ENCODE assay signal across 8 cellular contexts in genomic region chr6:31271641-31272357, GRCh38. TPM values are rescaled to one million over a fixed set of nuclear protein-coding genes. Genes with fewer than 3 reads are reported as not detected.
A peak's percentile ranks its signal among the peaks of the same experiment; 100 is the strongest.
DNase-seq lines count a peak whose midpoint lies in the region; ATAC-seq, FAIRE-seq and TF ChIP-seq lines count a peak whose summit lies in the region.

TSS of gene HLA-C (minus strand) at chr6:31272092. CDS start at chr6:31272071, 21 bp downstream.

- peak within 1 kb of the TSS; percentile 66 to 78 for H3K4me3 ChIP-seq in kidney (ENCODE audit: low read length in 2 of 2)

- DNase-seq in AG08395 (ENCODE audit: low spot score): peak; percentile 98
- DNase-seq in NCI-H226: peak; percentile 95
- peak; percentile 89 for DNase-seq in activated CD4-positive, alpha-beta T cell treated with anti-CD3 and anti-CD28 coated beads for 1 hour
- DNase-seq in cerebellum (ENCODE audit: low spot score): peak; percentile 90
- DNase-seq in kidney: peak; percentile 97
- DNase-seq in stimulated activated CD4-positive, alpha-beta T cell treated with anti-CD3 and anti-CD28 coated beads, Interleukin-15, amount 100 ng/mL, for 1 hour (ENCODE audit: low read depth in 1 of 2, low spot score in 1 of 2): peak; percentile 67 to 78

- ATAC-seq in GM18907 (IDR thresholded peaks at IDR 0.05; ENCODE audit: unreplicated experiment) (peak; percentile 86), HG03159 (IDR thresholded peaks at IDR 0.05; ENCODE audit: unreplicated experiment) (peak; percentile 80)

- peak within 1 kb of the TSS; percentile 95 to 97 for H3K9ac ChIP-seq in kidney (ENCODE audit: low read length in 2 of 2)

- peak; percentile 37 for FAIRE-seq in kidney (lab: Jason Lieb, UNC)

- intact Hi-C loops in kidney (cut with DNase I): no loop called here

- no peaks in the 10 kb centered on the region for H3K9me3 ChIP-seq in kidney (ENCODE audit: control insufficient read depth in 1 of 2, low read length in 2 of 2)

- peaks cover 0 to 5% of the 10 kb centered on the region in 2 donors for H3K36me3 ChIP-seq in kidney (ENCODE audit: control insufficient read depth in 1 of 2, insufficient read depth in 2 of 2, low read length in 2 of 2)

- no peak for TF ChIP-seq CTCF in kidney (IDR thresholded peaks at IDR 0.05; ENCODE audit: borderline replicate concordance, extremely low read depth, insufficient read depth)

- H3K27ac ChIP-seq in kidney (ENCODE audit: low read depth in 2 of 2, low read length in 2 of 2): peak within 1 kb of the TSS; percentile 92 to 97

- peaks cover 4 to 15% of the 10 kb centered on the region in 2 donors for H3K4me1 ChIP-seq in kidney (ENCODE audit: control insufficient read depth in 1 of 2, insufficient read depth in 1 of 2, low read depth in 1 of 2, low read length in 2 of 2)

RNA-seq across cellular contexts. Expression of gene HLA-C, which starts in this region (rescaled TPM):
- total RNA-seq in cerebellum (10.1 TPM), kidney (901 TPM)
- polyA plus RNA-seq in kidney (ENCODE audit: insufficient read depth, low read depth, low replicate concordance): 433 TPM

Comparison
In these comparisons a context has a peak if more than half of its experiments do, and no peak if none do; other contexts are left out.
1. Peak in every context shown above with its lines: DNase-seq, ATAC-seq, H3K4me3 ChIP-seq and H3K27ac ChIP-seq.
2. RNA of gene HLA-C (total RNA-seq): 901 TPM in kidney (single experiment); 10.1 TPM in cerebellum (single experiment); every median in the first group is over 10 times any median in the second.